Comparison of ENCODE assay signal across 17 cellular contexts in the genomic region with DNA sequence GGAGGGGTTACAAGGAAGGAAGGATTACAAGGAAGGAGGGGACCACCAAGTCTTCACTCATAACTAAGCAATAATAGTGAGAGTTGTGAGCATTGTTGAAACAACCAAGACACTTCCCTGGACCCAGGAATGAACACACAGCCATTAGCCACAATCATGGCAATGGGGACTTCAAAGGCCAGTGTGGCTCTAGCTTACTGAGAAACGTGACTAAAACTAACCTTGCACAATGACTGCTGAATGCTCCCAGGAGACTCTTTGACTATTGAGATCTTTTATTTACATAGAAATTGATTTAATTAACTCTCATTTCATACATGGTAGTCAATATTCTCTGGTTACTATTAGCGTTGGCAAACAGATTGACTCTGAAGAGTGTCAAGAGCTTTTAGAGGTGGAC.
DNase-seq lines count a peak whose midpoint lies in the region; ATAC-seq and TF ChIP-seq lines count a peak whose summit lies in the region.
"Had no signal": no experiment of that assay in that cellular context is flagged by ENCODE, and none has a peak within 500 bp of the region (broad histone marks: within the 10 kb centered on the region; RNA-seq: fewer than 3 reads in every experiment).

No MANE protein-coding gene starts in this region.

- H4K20me1 ChIP-seq in OCI-LY3 (ENCODE audit: insufficient read depth, low read length): peaks cover 58% of the 10 kb centered on the region

- peaks cover 63% of the 10 kb centered on the region for H3K79me2 ChIP-seq in OCI-LY3 (ENCODE audit: low read length)

- no peak overlapping the region for H3K9ac ChIP-seq in OCI-LY3 (ENCODE audit: low read length)
- H3K9ac ChIP-seq: SK-N-SH had no signal

- H3K4me1 ChIP-seq in OCI-LY3 (ENCODE audit: low read length): peaks cover 18% of the 10 kb centered on the region
- H3K4me1 ChIP-seq: HAP-1 had no signal

- no peak for TF ChIP-seq CTCF in GM12865 (IDR thresholded peaks at IDR 0.05; ENCODE audit: insufficient read depth, low read depth, low read length, missing control alignments)
- TF ChIP-seq CTCF in OCI-LY3 (IDR thresholded peaks at IDR 0.05; ENCODE audit: low read depth, low read length): no peak

- no peak overlapping the region for H2AFZ ChIP-seq in OCI-LY3 (ENCODE audit: low read depth, low read length)

- DNase-seq in GM12865 (ENCODE audit: low read depth) (peak; percentile 7), NCI-H1092 (lab: John Stamatoyannopoulos, UW) (peak; percentile 50), NCI-H2029 treated with DMSO at 0.1 percent for 48 hours (lab: John Stamatoyannopoulos, UW) (peak; percentile 26), NOMO-1 treated with DMSO at 0.1 percent for 48 hours (lab: John Stamatoyannopoulos, UW; ENCODE audit: unreplicated experiment) (no peak), NCI-H1694 (lab: John Stamatoyannopoulos, UW) (no peak)
- DNase-seq: AML-193; Calu3; DND-41; GF-D8; IMR-90; NCI-H187 treated with DMSO at 0.1 percent for 48 hours; NCI-H446; NK-92 treated with Interleukin-12 subunit alpha and Interleukin-12 subunit beta, amount 100 ng/mL, for 24 hours; SK-N-SH had no signal

- H3K9me3 ChIP-seq in OCI-LY3 (ENCODE audit: insufficient read depth, low read length): no peaks in the 10 kb centered on the region
- H3K9me3 ChIP-seq: HAP-1, SK-N-SH had no signal

- ATAC-seq in HG03135 (IDR thresholded peaks at IDR 0.05; ENCODE audit: unreplicated experiment): no peak

- H3K27me3 ChIP-seq in OCI-LY3 (ENCODE audit: low read depth, low read length): no peaks in the 10 kb centered on the region

- H3K4me2 ChIP-seq in OCI-LY3 (ENCODE audit: low read length): peak overlapping the region; percentile 36; the same call in 1 of the 2 replicates
- H3K4me2 ChIP-seq: SK-N-SH had no signal

- no peak overlapping the region for H3K27ac ChIP-seq in OCI-LY3 (ENCODE audit: low read length)

- peaks cover 39% of the 10 kb centered on the region for H3K36me3 ChIP-seq in OCI-LY3 (replicated peaks; ENCODE audit: low read depth, low read length)
- H3K36me3 ChIP-seq: HAP-1 had no signal

- H3K4me3 ChIP-seq in GM12865 (ENCODE audit: low read depth, low read length) (no peak overlapping the region), OCI-LY3 (ENCODE audit: low read length) (no peak overlapping the region)
- H3K4me3 ChIP-seq: HAP-1 had no signal

Comparison
In these comparisons a context has a peak if more than half of its experiments do, and no peak if none do; other contexts are left out.
1. DNase-seq: peak in GM12865 (single experiment), NCI-H1092 (single experiment) and NCI-H2029 treated with DMSO at 0.1 percent for 48 hours (single experiment); none in NOMO-1 treated with DMSO at 0.1 percent for 48 hours (single experiment) and NCI-H1694 (single experiment).